In the genomic region with DNA sequence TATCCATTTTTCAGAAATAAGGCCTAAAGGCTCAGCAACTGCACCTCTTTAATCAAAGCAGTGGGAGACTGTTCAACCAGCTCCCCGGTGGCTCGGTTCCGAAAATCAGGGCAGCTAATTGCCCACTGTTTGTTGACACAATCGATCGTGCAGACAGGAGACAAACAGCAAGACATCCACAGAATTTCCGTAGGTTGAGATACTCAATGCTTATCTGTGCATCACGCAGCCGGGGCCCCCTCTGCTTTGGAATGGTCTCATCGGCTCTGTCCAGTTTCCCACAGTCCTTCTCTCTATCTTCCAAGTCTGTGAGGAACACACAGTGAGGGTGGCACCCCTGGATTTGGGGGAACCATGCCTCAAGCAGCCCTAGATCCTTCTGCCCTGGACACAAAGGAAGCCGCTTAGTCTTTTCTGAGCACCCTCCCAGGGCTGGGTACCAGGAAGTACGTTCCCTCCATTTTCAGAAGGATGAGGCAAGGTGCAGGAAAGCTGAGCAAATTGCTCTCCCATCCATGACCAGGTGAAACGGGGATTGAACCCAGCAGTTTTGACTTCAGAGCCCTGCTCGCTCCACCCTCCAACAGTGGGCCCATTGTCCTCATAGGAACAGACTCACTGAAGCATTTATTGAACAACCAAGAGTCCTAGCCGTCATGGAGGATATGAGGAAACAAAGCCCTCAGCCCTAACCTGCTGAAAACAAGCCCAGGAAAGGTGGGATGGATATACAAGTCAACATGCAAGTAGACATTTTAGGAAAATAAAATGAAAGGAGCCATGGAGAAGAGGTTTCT, we compare ENCODE assay signal across 1 cellular context.
TF ChIP-seq lines count a peak whose summit lies in the region.

No MANE protein-coding gene starts in this region.

TF ChIP-seq in HepG2, 621 proteins besides CTCF, POLR2A, EP300 and RAD21 (continued from another document and continues in another):
- TF ChIP-seq, protein P1, sequence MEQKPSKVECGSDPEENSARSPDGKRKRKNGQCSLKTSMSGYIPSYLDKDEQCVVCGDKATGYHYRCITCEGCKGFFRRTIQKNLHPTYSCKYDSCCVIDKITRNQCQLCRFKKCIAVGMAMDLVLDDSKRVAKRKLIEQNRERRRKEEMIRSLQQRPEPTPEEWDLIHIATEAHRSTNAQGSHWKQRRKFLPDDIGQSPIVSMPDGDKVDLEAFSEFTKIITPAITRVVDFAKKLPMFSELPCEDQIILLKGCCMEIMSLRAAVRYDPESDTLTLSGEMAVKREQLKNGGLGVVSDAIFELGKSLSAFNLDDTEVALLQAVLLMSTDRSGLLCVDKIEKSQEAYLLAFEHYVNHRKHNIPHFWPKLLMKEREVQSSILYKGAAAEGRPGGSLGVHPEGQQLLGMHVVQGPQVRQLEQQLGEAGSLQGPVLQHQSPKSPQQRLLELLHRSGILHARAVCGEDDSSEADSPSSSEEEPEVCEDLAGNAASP (CRISPR knock-in tag; IDR thresholded peaks at IDR 0.05; ENCODE audit: borderline replicate concordance) = peak; percentile 42; the same call in 1 of the 2 replicates
- TF ChIP-seq NAIF1 (CRISPR knock-in tag; IDR thresholded peaks at IDR 0.05; ENCODE audit: borderline replicate concordance) (no peak), KDM6A (CRISPR knock-in tag; IDR thresholded peaks at IDR 0.05; ENCODE audit: low read depth) (0 out of 2 replicates have a peak, but pooled peaks have one; percentile 21), RERE (CRISPR knock-in tag; IDR thresholded peaks at IDR 0.05; ENCODE audit: low read depth) (0 out of 2 replicates have a peak, but pooled peaks have one; percentile 53), ZNF747 (CRISPR knock-in tag; IDR thresholded peaks at IDR 0.05; ENCODE audit: borderline replicate concordance) (peak; percentile 73), KLF6 (CRISPR knock-in tag; IDR thresholded peaks at IDR 0.05) (no peak), KLF12 (CRISPR knock-in tag; IDR thresholded peaks at IDR 0.05; ENCODE audit: borderline replicate concordance) (0 out of 2 replicates have a peak, but pooled peaks have one; percentile 57), MZF1 (CRISPR knock-in tag; IDR thresholded peaks at IDR 0.05; ENCODE audit: borderline replicate concordance) (no peak), ZNF788 (CRISPR knock-in tag; IDR thresholded peaks at IDR 0.05; ENCODE audit: borderline replicate concordance) (peak; percentile 46; the same call in 1 of the 2 replicates), ZNF775 (CRISPR knock-in tag; IDR thresholded peaks at IDR 0.05; ENCODE audit: borderline replicate concordance) (no peak), ZNF687 (CRISPR knock-in tag; IDR thresholded peaks at IDR 0.05) (peak; percentile 66), POLR2G (IDR thresholded peaks at IDR 0.05; ENCODE audit: low read depth, low read length) (no peak), MIER2 (CRISPR knock-in tag; IDR thresholded peaks at IDR 0.05) (0 out of 2 replicates have a peak, but pooled peaks have one; percentile 33), NCOR1 (IDR thresholded peaks at IDR 0.05; ENCODE audit: borderline replicate concordance, low read length) (peak; percentile 16; the same call in 1 of the 2 replicates), ZNF780A (CRISPR knock-in tag; IDR thresholded peaks at IDR 0.05) (no peak), ZNF768 (CRISPR knock-in tag; IDR thresholded peaks at IDR 0.05) (no peak), TGIF2 (CRISPR knock-in tag; IDR thresholded peaks at IDR 0.05) (no peak), ZBTB21 (CRISPR knock-in tag; IDR thresholded peaks at IDR 0.05) (no peak), ZNF644 (CRISPR knock-in tag; IDR thresholded peaks at IDR 0.05; ENCODE audit: low read depth) (peak; percentile 32), ZMAT3 (CRISPR knock-in tag; conservative IDR thresholded peaks at IDR 0.05) (0 out of 2 replicates have a peak, but pooled peaks have one; percentile 57), NBN (conservative IDR thresholded peaks at IDR 0.05) (no peak), ONECUT2 (CRISPR knock-in tag; IDR thresholded peaks at IDR 0.05) (peak; percentile 99), ZFP36 (IDR thresholded peaks at IDR 0.05; ENCODE audit: borderline replicate concordance, low read depth, low read length, partially characterized antibody) (no peak), MXD4 (CRISPR knock-in tag; IDR thresholded peaks at IDR 0.05) (no peak), ZC3H4 (CRISPR knock-in tag; IDR thresholded peaks at IDR 0.05; ENCODE audit: borderline replicate concordance) (no peak), SALL1 (CRISPR knock-in tag; IDR thresholded peaks at IDR 0.05) (peak; percentile 95), ZBTB25 (CRISPR knock-in tag; IDR thresholded peaks at IDR 0.05) (peak; percentile 57; the same call in 1 of the 2 replicates), ZNF737 (CRISPR knock-in tag; IDR thresholded peaks at IDR 0.05; ENCODE audit: borderline replicate concordance) (no peak), ZNF510 (CRISPR knock-in tag; IDR thresholded peaks at IDR 0.05; ENCODE audit: low read depth) (no peak), ZMAT5 (CRISPR knock-in tag; IDR thresholded peaks at IDR 0.05; ENCODE audit: borderline replicate concordance, low read depth) (no peak)
- TF ChIP-seq, protein P2, sequence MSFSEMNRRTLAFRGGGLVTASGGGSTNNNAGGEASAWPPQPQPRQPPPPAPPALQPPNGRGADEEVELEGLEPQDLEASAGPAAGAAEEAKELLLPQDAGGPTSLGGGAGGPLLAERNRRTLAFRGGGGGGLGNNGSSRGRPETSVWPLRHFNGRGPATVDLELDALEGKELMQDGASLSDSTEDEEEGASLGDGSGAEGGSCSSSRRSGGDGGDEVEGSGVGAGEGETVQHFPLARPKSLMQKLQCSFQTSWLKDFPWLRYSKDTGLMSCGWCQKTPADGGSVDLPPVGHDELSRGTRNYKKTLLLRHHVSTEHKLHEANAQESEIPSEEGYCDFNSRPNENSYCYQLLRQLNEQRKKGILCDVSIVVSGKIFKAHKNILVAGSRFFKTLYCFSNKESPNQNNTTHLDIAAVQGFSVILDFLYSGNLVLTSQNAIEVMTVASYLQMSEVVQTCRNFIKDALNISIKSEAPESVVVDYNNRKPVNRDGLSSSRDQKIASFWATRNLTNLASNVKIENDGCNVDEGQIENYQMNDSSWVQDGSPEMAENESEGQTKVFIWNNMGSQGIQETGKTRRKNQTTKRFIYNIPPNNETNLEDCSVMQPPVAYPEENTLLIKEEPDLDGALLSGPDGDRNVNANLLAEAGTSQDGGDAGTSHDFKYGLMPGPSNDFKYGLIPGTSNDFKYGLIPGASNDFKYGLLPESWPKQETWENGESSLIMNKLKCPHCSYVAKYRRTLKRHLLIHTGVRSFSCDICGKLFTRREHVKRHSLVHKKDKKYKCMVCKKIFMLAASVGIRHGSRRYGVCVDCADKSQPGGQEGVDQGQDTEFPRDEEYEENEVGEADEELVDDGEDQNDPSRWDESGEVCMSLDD (CRISPR knock-in tag; IDR thresholded peaks at IDR 0.05; ENCODE audit: borderline replicate concordance) = peak; percentile 45; the same call in 1 of the 2 replicates
- TF ChIP-seq, protein P3, sequence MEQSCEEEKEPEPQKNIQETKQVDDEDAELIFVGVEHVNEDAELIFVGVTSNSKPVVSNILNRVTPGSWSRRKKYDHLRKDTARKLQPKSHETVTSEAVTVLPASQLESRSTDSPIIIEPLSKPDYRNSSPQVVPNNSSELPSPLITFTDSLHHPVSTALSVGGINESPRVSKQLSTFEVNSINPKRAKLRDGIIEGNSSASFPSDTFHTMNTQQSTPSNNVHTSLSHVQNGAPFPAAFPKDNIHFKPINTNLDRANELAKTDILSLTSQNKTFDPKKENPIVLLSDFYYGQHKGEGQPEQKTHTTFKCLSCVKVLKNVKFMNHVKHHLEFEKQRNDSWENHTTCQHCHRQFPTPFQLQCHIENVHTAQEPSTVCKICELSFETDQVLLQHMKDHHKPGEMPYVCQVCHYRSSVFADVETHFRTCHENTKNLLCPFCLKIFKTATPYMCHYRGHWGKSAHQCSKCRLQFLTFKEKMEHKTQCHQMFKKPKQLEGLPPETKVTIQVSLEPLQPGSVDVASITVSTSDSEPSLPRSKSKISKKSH (CRISPR knock-in tag; IDR thresholded peaks at IDR 0.05; ENCODE audit: borderline replicate concordance) = no peak
- TF ChIP-seq, protein P4, sequence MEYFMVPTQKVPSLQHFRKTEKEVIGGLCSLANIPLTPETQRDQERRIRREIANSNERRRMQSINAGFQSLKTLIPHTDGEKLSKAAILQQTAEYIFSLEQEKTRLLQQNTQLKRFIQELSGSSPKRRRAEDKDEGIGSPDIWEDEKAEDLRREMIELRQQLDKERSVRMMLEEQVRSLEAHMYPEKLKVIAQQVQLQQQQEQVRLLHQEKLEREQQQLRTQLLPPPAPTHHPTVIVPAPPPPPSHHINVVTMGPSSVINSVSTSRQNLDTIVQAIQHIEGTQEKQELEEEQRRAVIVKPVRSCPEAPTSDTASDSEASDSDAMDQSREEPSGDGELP (IDR thresholded peaks at IDR 0.05; ENCODE audit: borderline replicate concordance, low read depth) = 0 out of 2 replicates have a peak, but pooled peaks have one; percentile 31
- TF ChIP-seq, protein P5, sequence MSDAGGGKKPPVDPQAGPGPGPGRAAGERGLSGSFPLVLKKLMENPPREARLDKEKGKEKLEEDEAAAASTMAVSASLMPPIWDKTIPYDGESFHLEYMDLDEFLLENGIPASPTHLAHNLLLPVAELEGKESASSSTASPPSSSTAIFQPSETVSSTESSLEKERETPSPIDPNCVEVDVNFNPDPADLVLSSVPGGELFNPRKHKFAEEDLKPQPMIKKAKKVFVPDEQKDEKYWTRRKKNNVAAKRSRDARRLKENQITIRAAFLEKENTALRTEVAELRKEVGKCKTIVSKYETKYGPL (CRISPR knock-in tag; IDR thresholded peaks at IDR 0.05) = 0 out of 2 replicates have a peak, but pooled peaks have one; percentile 34
